In the genomic region with DNA sequence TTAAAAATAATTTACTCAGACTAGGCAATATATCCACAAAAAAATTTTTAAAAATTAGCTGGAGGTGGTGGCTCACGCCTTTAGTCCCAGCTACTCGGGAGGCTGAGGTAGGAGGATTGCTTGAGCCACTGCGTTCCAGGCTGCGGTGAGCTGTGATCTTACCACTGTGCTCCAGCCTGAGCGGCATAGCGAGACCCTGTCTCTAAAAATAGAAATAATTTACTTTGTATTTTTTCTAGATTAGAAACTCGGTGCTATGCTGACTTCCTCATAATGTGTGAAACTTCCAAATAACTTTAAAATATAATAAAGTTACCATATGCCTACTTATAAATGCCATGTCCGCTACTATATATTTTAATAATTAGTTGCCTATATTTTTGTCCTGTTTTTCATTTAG, we compare ENCODE assay signal across 23 cellular contexts.
"Had no signal": no experiment of that assay in that cellular context is flagged by ENCODE, and none has a peak within 500 bp of the region (broad histone marks: within the 10 kb centered on the region; RNA-seq: fewer than 3 reads in every experiment).

No MANE protein-coding gene starts in this region.

- H3K9ac ChIP-seq: neural progenitor cell had no signal

- ATAC-seq: activated CD8-positive, alpha-beta memory T cell treated with anti-CD3 and anti-CD28 coated beads, Interleukin-2, amount 10 ng/mL, durations not matched to agents 7 days and 5 days; activated naive CD8-positive, alpha-beta T cell treated with anti-CD3 and anti-CD28 coated beads, Interleukin-2, amount 50 U/mL, for 24 hours; activated T-helper 17 cell treated with anti-CD3 and anti-CD28 coated beads, Interleukin-2, amount 50 U/mL, for 72 hours; left lobe of liver; psoas muscle; right cardiac atrium; upper lobe of right lung had no signal

- H3K4me3 ChIP-seq: colonic mucosa, lung, neural progenitor cell, psoas muscle, testis, upper lobe of right lung had no signal

- H3K9me3 ChIP-seq: colonic mucosa, psoas muscle, testis, upper lobe of right lung had no signal

- H3K27ac ChIP-seq: colonic mucosa, neural progenitor cell, psoas muscle, upper lobe of right lung had no signal

- H3K4me2 ChIP-seq: neural progenitor cell had no signal

- H3K36me3 ChIP-seq: colonic mucosa, neural progenitor cell, upper lobe of right lung had no signal

- DNase-seq: activated CD4-positive, alpha-beta memory T cell treated with anti-CD3 and anti-CD28 coated beads, Interleukin-2, amount 10 ng/mL, durations not matched to agents 7 days and 5 days; activated CD4-positive, alpha-beta T cell treated with anti-CD3 and anti-CD28 coated beads for 48 hours; activated CD4-positive, CD25-positive, alpha-beta regulatory T cell; activated CD8-positive, alpha-beta memory T cell treated with anti-CD3 and anti-CD28 coated beads, Interleukin-2, amount 10 ng/mL, durations not matched to agents 7 days and 5 days; activated naive CD4-positive, alpha-beta T cell treated with anti-CD3 and anti-CD28 coated beads for 36 hours; activated naive CD8-positive, alpha-beta T cell treated with anti-CD3 and anti-CD28 coated beads, Interleukin-2, amount 50 U/mL, for 24 hours; anterior cingulate cortex; central memory CD4-positive, alpha-beta T cell; colonic mucosa; erythroblast; foreskin melanocyte; head of caudate nucleus; kidney; midbrain; psoas muscle; right cardiac atrium; stimulated activated CD4-positive, alpha-beta T cell treated with anti-CD3 and anti-CD28 coated beads, Interleukin-2, amount 100 ng/mL, for 24 hours; upper lobe of right lung had no signal

- H3K27me3 ChIP-seq: colonic mucosa, neural progenitor cell, testis, upper lobe of right lung had no signal

- H2AFZ ChIP-seq: neural progenitor cell had no signal
